14 cellular contexts compared by ENCODE assay signal in the genomic region with DNA sequence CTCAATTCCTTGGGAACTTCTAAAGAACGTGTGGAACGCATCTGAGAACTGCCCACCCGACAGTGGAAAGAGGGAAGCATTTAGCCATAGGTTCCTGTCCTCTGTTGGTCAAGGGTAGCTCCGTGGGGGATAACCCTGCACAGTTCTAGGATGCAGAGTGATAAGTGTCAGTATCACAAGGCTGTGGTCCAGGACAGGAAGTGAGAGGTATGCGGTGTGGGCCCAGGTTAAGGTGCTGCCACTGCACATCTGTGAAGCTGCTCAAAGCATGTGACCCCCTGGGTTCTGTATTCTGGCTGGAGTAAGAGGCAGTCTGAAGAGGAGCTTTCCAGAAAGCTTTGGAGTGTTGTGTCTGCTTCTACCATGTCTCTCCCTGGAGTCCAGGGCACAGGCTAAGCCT. TPM values are rescaled to one million over a fixed set of nuclear protein-coding genes. Genes with fewer than 3 reads are reported as not detected.
DNase-seq lines count a peak whose midpoint lies in the region; ATAC-seq, FAIRE-seq and TF ChIP-seq lines count a peak whose summit lies in the region.
"Had no signal": no experiment of that assay in that cellular context is flagged by ENCODE, and none has a peak within 500 bp of the region (broad histone marks: within the 10 kb centered on the region; RNA-seq: fewer than 3 reads in every experiment).

No MANE protein-coding gene starts in this region.

- H3K79me2 ChIP-seq in KMS-11 (ENCODE audit: insufficient read depth, low read depth): no peaks in the 10 kb centered on the region

- no peak overlapping the region for H2AFZ ChIP-seq in KMS-11 (ENCODE audit: low read depth)

- no peaks in the 10 kb centered on the region for H3K36me3 ChIP-seq in BLaER1 treated with 17β-estradiol and CSF1 and Interleukin-3, amounts not matched to agents 10 nM and 100 nM
- H3K36me3 ChIP-seq in KMS-11 (ENCODE audit: insufficient read depth) (no peaks in the 10 kb centered on the region), adrenal gland (replicated peaks in 1 of 2) (no peaks in the 10 kb centered on the region), heart left ventricle (no peaks in the 10 kb centered on the region)
- H3K36me3 ChIP-seq: pancreas, SJSA1 had no signal

- no peaks in the 10 kb centered on the region for H3K9me3 ChIP-seq in BLaER1 treated with 17β-estradiol and CSF1 and Interleukin-3, amounts not matched to agents 10 nM and 100 nM (replicated peaks in 1 of 11)
- H3K9me3 ChIP-seq in adrenal gland (replicated peaks in 1 of 3) (no peaks in the 10 kb centered on the region), heart left ventricle (no peaks in the 10 kb centered on the region)
- H3K9me3 ChIP-seq: pancreas, SJSA1 had no signal

- DNase-seq in adrenal gland: no peak
- DNase-seq in NCI-H1417 treated with DMSO at 0.1 percent for 48 hours (lab: John Stamatoyannopoulos, UW): no peak
- no peak for DNase-seq in RCC 7860 (ENCODE audit: low spot score)
- no peak for DNase-seq in heart left ventricle
- DNase-seq: NCI-H1436, pancreas had no signal

- H3K27ac ChIP-seq in BLaER1 treated with 17β-estradiol and CSF1 and Interleukin-3, amounts not matched to agents 10 nM and 100 nM: peak overlapping the region in 1 of 11 experiments; percentile 52; a peak in 1 of 22 replicates
- H3K27ac ChIP-seq in KMS-11: no peak overlapping the region
- no peak overlapping the region for H3K27ac ChIP-seq in adrenal gland
- H3K27ac ChIP-seq in heart left ventricle: no peak overlapping the region
- H3K27ac ChIP-seq: C4-2B, pancreas, SJSA1 had no signal

- TF ChIP-seq CTCF in KMS-11 (conservative IDR thresholded peaks at IDR 0.05; ENCODE audit: low read depth, low read length): no peak
- no peak for TF ChIP-seq CTCF in adrenal gland (IDR thresholded peaks at IDR 0.05)
- no peak for TF ChIP-seq CTCF in heart left ventricle (IDR thresholded peaks at IDR 0.05)

- ATAC-seq in GM19043 (IDR thresholded peaks at IDR 0.05; ENCODE audit: low read depth, unreplicated experiment): peak; percentile 97
- ATAC-seq in HG02798 (IDR thresholded peaks at IDR 0.05; ENCODE audit: poor library complexity, unreplicated experiment): peak; percentile 95
- no peak for ATAC-seq in heart left ventricle
- ATAC-seq: pancreas had no signal

- WGBS in adrenal gland, 4 donors: 88 to 92% (median 90%) methylated on average over 5 of the region's 5 CpGs
- whole genome bisulfite sequencing in heart left ventricle, 4 donors: 90 to 97% (median 92%) methylated on average over 5 of the region's 5 CpGs

- peaks cover 29 to 66% (median 46%) of the 10 kb centered on the region in 10 experiments for H3K4me1 ChIP-seq in BLaER1 treated with 17β-estradiol and CSF1 and Interleukin-3, amounts not matched to agents 10 nM and 100 nM
- H3K4me1 ChIP-seq in KMS-11 (ENCODE audit: low read depth, poor library complexity, severe bottlenecking) (peaks cover 13% of the 10 kb centered on the region), adrenal gland (replicated peaks in 1 of 2) (peaks cover 3 to 12% of the 10 kb centered on the region in 2 donors), heart left ventricle (peaks cover 0 to 30% (median 15%) of the 10 kb centered on the region in 12 donors)
- H3K4me1 ChIP-seq: pancreas had no signal

- intact Hi-C loops in adrenal gland (cut with DNase I): no loop called here
- intact Hi-C loops in heart left ventricle (cut with DNase I): loop anchor here in 1 of 10 donors (5.0 kb wide), 1 partner anchor 48 kb away; no protein-coding TSS in a partner anchor

- no peaks in the 10 kb centered on the region for H4K20me1 ChIP-seq in BLaER1 treated with 17β-estradiol and CSF1 and Interleukin-3, amounts not matched to agents 10 nM and 100 nM
- no peaks in the 10 kb centered on the region for H4K20me1 ChIP-seq in KMS-11 (ENCODE audit: insufficient read depth)

- FAIRE-seq in RCC 7860 (lab: Jason Lieb, UNC): no peak
- FAIRE-seq: endothelial cell of umbilical vein, H1, pancreas had no signal

- H3K4me2 ChIP-seq in BLaER1 treated with 17β-estradiol and CSF1 and Interleukin-3, amounts not matched to agents 10 nM and 100 nM: peak overlapping the region; percentile 59 to 87 (median 76)
- peak overlapping the region; percentile 13; the same call in 1 of the 2 replicates for H3K4me2 ChIP-seq in KMS-11

- no peak overlapping the region for H3K9ac ChIP-seq in BLaER1 treated with 17β-estradiol and CSF1 and Interleukin-3, amounts not matched to agents 10 nM and 100 nM
- H3K9ac ChIP-seq in KMS-11: no peak overlapping the region

- H3K27me3 ChIP-seq in BLaER1 treated with 17β-estradiol and CSF1 and Interleukin-3, amounts not matched to agents 10 nM and 100 nM: peaks cover 0 to 10% (median 0%) of the 10 kb centered on the region in 11 experiments; a peak in 1 of 22 replicates
- peaks cover 3% of the 10 kb centered on the region; the same call in 1 of the 2 replicates for H3K27me3 ChIP-seq in KMS-11 (ENCODE audit: insufficient read depth, low read depth)
- no peaks in the 10 kb centered on the region for H3K27me3 ChIP-seq in adrenal gland
- H3K27me3 ChIP-seq in heart left ventricle: peaks cover 0 to 2% (median 0%) of the 10 kb centered on the region in 9 donors
- H3K27me3 ChIP-seq: pancreas, SJSA1 had no signal

- no peak overlapping the region for H3K4me3 ChIP-seq in BLaER1 treated with 17β-estradiol and CSF1 and Interleukin-3, amounts not matched to agents 10 nM and 100 nM
- H3K4me3 ChIP-seq in KMS-11 (IDR thresholded peaks at IDR 0.05; ENCODE audit: insufficient read depth, low read depth, low read length): no peak overlapping the region
- H3K4me3 ChIP-seq in adrenal gland: no peak overlapping the region
- H3K4me3 ChIP-seq in heart left ventricle: no peak overlapping the region
- H3K4me3 ChIP-seq: pancreas, SJSA1 had no signal

- TF ChIP-seq POLR2A in adrenal gland (IDR thresholded peaks at IDR 0.05): no peak
- TF ChIP-seq POLR2A in heart left ventricle (IDR thresholded peaks at IDR 0.05): no peak

RNA-seq across cellular contexts. Expression of a gene that starts 51.7 kb away (rescaled TPM):
- 10 to 100 TPM; 22.8 to 59.3 (median 38.8) TPM for total RNA-seq in adrenal gland
- 10 to 100 TPM; 14.3 to 34.3 (median 34.2) TPM for polyA plus RNA-seq in adrenal gland
- 10 to 100 TPM in 7 of 9 donors, 1 to 10 TPM in 2; 9.2 to 32.3 (median 19.2) TPM for total RNA-seq in heart left ventricle
- polyA plus RNA-seq in heart left ventricle: 10 to 100 TPM in 1 of 2 donors, 1 to 10 TPM in 1; 9.2 to 11.7 TPM

Comparison
In these comparisons a context has a peak if more than half of its experiments do, and no peak if none do; other contexts are left out.
1. ATAC-seq: peak in GM19043 (single experiment) and HG02798 (single experiment); none in heart left ventricle (0 of 4).